21 cellular contexts compared by ENCODE assay signal in genomic region chr12:1324099-1324498, GRCh38.
A peak's percentile ranks its signal among the peaks of the same experiment; 100 is the strongest.
DNase-seq lines count a peak whose midpoint lies in the region; ATAC-seq and TF ChIP-seq lines count a peak whose summit lies in the region.
"Had no signal": no experiment of that assay in that cellular context is flagged by ENCODE, and none has a peak within 500 bp of the region (broad histone marks: within the 10 kb centered on the region; RNA-seq: fewer than 3 reads in every experiment).

No MANE protein-coding gene starts in this region.

- H3K4me1 Mint-ChIP-seq in CD14-positive monocyte (peaks cover 65% of the 10 kb centered on the region), endodermal cell (peaks cover 43% of the 10 kb centered on the region), nephron progenitor cell (peaks cover 8% of the 10 kb centered on the region)
- peaks cover 6% of the 10 kb centered on the region in 2 donors for H3K4me1 Mint-ChIP-seq in stimulated activated naive B cell treated with anti-CD40 and anti-IgM and Interleukin-4, amounts not matched to agents 10 μg/mL and 1 μg/mL and 100 μg/mL, for 72 hours
- H3K4me1 Mint-ChIP-seq in activated T-helper 1 cell treated with anti-CD3 and anti-CD28 coated beads, Interleukin-12 subunit alpha, Interleukin-12 subunit beta, Interleukin-2, Interleukin-4 antibody, amounts not matched to agents 30 ng/mL and 10 ng/mL and 1 ng/mL, durations not matched to agents 14 hours and 24 hours and 36 hours (ENCODE audit: low read depth) = peaks cover 10% of the 10 kb centered on the region
- H3K4me1 Mint-ChIP-seq in activated CD4-positive, alpha-beta T cell treated with anti-CD3 and anti-CD28 coated beads for 36 hours = peaks cover 27% of the 10 kb centered on the region

- H3K36me3 Mint-ChIP-seq in CD14-positive monocyte = peaks cover 2 to 3% of the 10 kb centered on the region in 2 donors
- H3K36me3 Mint-ChIP-seq in endodermal cell (ENCODE audit: low read depth) = peaks cover 11% of the 10 kb centered on the region
- H3K36me3 Mint-ChIP-seq in stimulated activated naive B cell treated with anti-CD40 and anti-IgM and Interleukin-4, amounts not matched to agents 10 μg/mL and 1 μg/mL and 100 μg/mL, for 72 hours = peaks cover 7 to 13% of the 10 kb centered on the region in 2 donors
- peaks cover 4% of the 10 kb centered on the region for H3K36me3 Mint-ChIP-seq in activated T-helper 1 cell treated with anti-CD3 and anti-CD28 coated beads, Interleukin-12 subunit alpha, Interleukin-12 subunit beta, Interleukin-2, Interleukin-4 antibody, amounts not matched to agents 30 ng/mL and 10 ng/mL and 1 ng/mL, durations not matched to agents 14 hours and 24 hours and 36 hours (ENCODE audit: low read depth)
- peaks cover 6% of the 10 kb centered on the region for H3K36me3 Mint-ChIP-seq in activated CD4-positive, alpha-beta T cell treated with anti-CD3 and anti-CD28 coated beads for 36 hours (ENCODE audit: low read depth)
- peaks cover 10% of the 10 kb centered on the region for H3K36me3 Mint-ChIP-seq in nephron progenitor cell (ENCODE audit: low read depth)

- H3K4me1 ChIP-seq in Panc1 (ENCODE audit: control insufficient read depth, insufficient read depth, low read length) (peaks cover 6% of the 10 kb centered on the region; the same call in 1 of the 2 replicates), endodermal cell (ENCODE audit: control insufficient read depth, insufficient read depth, low read length) (peaks cover 8% of the 10 kb centered on the region)

- in situ Hi-C loops in Panc1 (cut with HindIII; ENCODE audit: low pct_unique_long_range_greater_than_20kb, low sequenced_read_pairs) = no loop called here

- no peak for DNase-seq in CD14-positive monocyte (ENCODE audit: low spot score)
- no peak for DNase-seq in Panc1 (ENCODE audit: low read depth, low spot score)
- DNase-seq in endodermal cell = peak; percentile 65
- no peak for DNase-seq in stimulated activated naive B cell treated with anti-CD40 and anti-IgM and Interleukin-4, amounts not matched to agents 10 μg/mL and 1 μg/mL and 100 μg/mL, for 72 hours
- DNase-seq in activated T-helper 1 cell treated with anti-CD3 and anti-CD28 coated beads, Interleukin-12 subunit alpha, Interleukin-12 subunit beta, Interleukin-2, Interleukin-4 antibody, amounts not matched to agents 30 ng/mL and 10 ng/mL and 1 ng/mL, durations not matched to agents 14 hours and 24 hours and 36 hours (ENCODE audit: low spot score) = no peak
- DNase-seq in activated CD4-positive, alpha-beta T cell treated with anti-CD3 and anti-CD28 coated beads for 36 hours = no peak
- DNase-seq in nephron progenitor cell = no peak
- DNase-seq: 8988T; ACHN; BE2C; Calu3; CD4-positive, alpha-beta memory T cell; COR-L47; DMS53; DMS79 treated with DMSO at 0.1 percent for 48 hours; GF-D8; GOT3; H7; HCEC 1CT had no signal

- ATAC-seq in Panc1 = no peak
- ATAC-seq in stimulated activated naive B cell treated with anti-CD40 and anti-IgM and Interleukin-4, amounts not matched to agents 10 μg/mL and 1 μg/mL and 100 μg/mL, for 72 hours (replicated peaks) = no peak
- ATAC-seq in activated CD4-positive, alpha-beta T cell treated with anti-CD3 and anti-CD28 coated beads for 36 hours = no peak
- ATAC-seq: A549 had no signal

- CTCF ChIA-PET in Panc1 (lab: Charles Lee) = no interaction called here
- CTCF ChIA-PET in activated CD4-positive, alpha-beta T cell treated with anti-CD3 and anti-CD28 coated beads for 36 hours (lab: Charles Lee) = no interaction called here

- H3K9me3 Mint-ChIP-seq in CD14-positive monocyte = no peaks in the 10 kb centered on the region
- H3K9me3 Mint-ChIP-seq in endodermal cell = peaks cover 2% of the 10 kb centered on the region
- H3K9me3 Mint-ChIP-seq in stimulated activated naive B cell treated with anti-CD40 and anti-IgM and Interleukin-4, amounts not matched to agents 10 μg/mL and 1 μg/mL and 100 μg/mL, for 72 hours = no peaks in the 10 kb centered on the region
- H3K9me3 Mint-ChIP-seq in activated T-helper 1 cell treated with anti-CD3 and anti-CD28 coated beads, Interleukin-12 subunit alpha, Interleukin-12 subunit beta, Interleukin-2, Interleukin-4 antibody, amounts not matched to agents 30 ng/mL and 10 ng/mL and 1 ng/mL, durations not matched to agents 14 hours and 24 hours and 36 hours = no peaks in the 10 kb centered on the region
- no peaks in the 10 kb centered on the region for H3K9me3 Mint-ChIP-seq in activated CD4-positive, alpha-beta T cell treated with anti-CD3 and anti-CD28 coated beads for 36 hours (ENCODE audit: low read depth)
- H3K9me3 Mint-ChIP-seq in nephron progenitor cell = peaks cover 3% of the 10 kb centered on the region
- H3K9me3 Mint-ChIP-seq: CD4-positive, alpha-beta memory T cell had no signal

- H3K4me3 Mint-ChIP-seq in CD14-positive monocyte (no peak overlapping the region), endodermal cell (no peak overlapping the region), nephron progenitor cell (no peak overlapping the region)
- H3K4me3 Mint-ChIP-seq in stimulated activated naive B cell treated with anti-CD40 and anti-IgM and Interleukin-4, amounts not matched to agents 10 μg/mL and 1 μg/mL and 100 μg/mL, for 72 hours = no peak overlapping the region
- no peak overlapping the region for H3K4me3 Mint-ChIP-seq in activated T-helper 1 cell treated with anti-CD3 and anti-CD28 coated beads, Interleukin-12 subunit alpha, Interleukin-12 subunit beta, Interleukin-2, Interleukin-4 antibody, amounts not matched to agents 30 ng/mL and 10 ng/mL and 1 ng/mL, durations not matched to agents 14 hours and 24 hours and 36 hours
- H3K4me3 Mint-ChIP-seq in activated CD4-positive, alpha-beta T cell treated with anti-CD3 and anti-CD28 coated beads for 36 hours = no peak overlapping the region
- H3K4me3 Mint-ChIP-seq: CD4-positive, alpha-beta memory T cell had no signal

- H3K9ac ChIP-seq in endodermal cell (ENCODE audit: extremely low read depth, low read length, poor library complexity, severe bottlenecking) = no peak overlapping the region
- H3K9ac ChIP-seq: BLaER1 treated with 17β-estradiol and CSF1 and Interleukin-3, amounts not matched to agents 10 nM and 100 nM had no signal

- H3K9me3 ChIP-seq in Panc1 (ENCODE audit: control insufficient read depth, insufficient read depth, low read depth, low read length) (no peaks in the 10 kb centered on the region), endodermal cell (ENCODE audit: control insufficient read depth, low read length) (no peaks in the 10 kb centered on the region)
- H3K9me3 ChIP-seq: A549; BE2C; BLaER1 treated with 17β-estradiol and CSF1 and Interleukin-3, amounts not matched to agents 10 nM and 100 nM had no signal

- 56 to 59% methylated on average over 1 to 4 of the region's 4 CpGs for WGBS in endodermal cell (ENCODE audit: insufficient coverage in 1 of 2, insufficient read length in 1 of 2), 2 experiments

- intact Hi-C loops in CD14-positive monocyte (cut with micrococcal nuclease) = no loop called here
- intact Hi-C loops in Panc1 (cut with micrococcal nuclease; ENCODE audit: unreplicated experiment) = no loop called here
- intact Hi-C loops in activated T-helper 1 cell treated with anti-CD3 and anti-CD28 coated beads, Interleukin-12 subunit alpha, Interleukin-12 subunit beta, Interleukin-2, Interleukin-4 antibody, amounts not matched to agents 30 ng/mL and 10 ng/mL and 1 ng/mL, durations not matched to agents 14 hours and 24 hours and 36 hours (cut with micrococcal nuclease) = loop anchor here (10.0 kb wide), 1 partner anchor 99 kb away; no protein-coding TSS in a partner anchor
- intact Hi-C loops in activated CD4-positive, alpha-beta T cell treated with anti-CD3 and anti-CD28 coated beads for 36 hours (cut with DNase I, micrococcal nuclease) = no loop called here

- H3K4me3 ChIP-seq in Panc1 (ENCODE audit: low read depth in 2 of 2, low read length in 2 of 2) (no peak overlapping the region), endodermal cell (ENCODE audit: low read length) (no peak overlapping the region)
- H3K4me3 ChIP-seq: A549; BLaER1 treated with 17β-estradiol and CSF1 and Interleukin-3, amounts not matched to agents 10 nM and 100 nM had no signal

- H3K27me3 ChIP-seq in Panc1 (ENCODE audit: control insufficient read depth, insufficient read depth, low read length) (no peaks in the 10 kb centered on the region), endodermal cell (ENCODE audit: control insufficient read depth, insufficient read depth, low read length, poor library complexity, severe bottlenecking) (no peaks in the 10 kb centered on the region)
- H3K27me3 ChIP-seq: BE2C; BLaER1 treated with 17β-estradiol and CSF1 and Interleukin-3, amounts not matched to agents 10 nM and 100 nM had no signal

- H3K27ac Mint-ChIP-seq in CD14-positive monocyte (peak overlapping the region in 5 of 7 donors; percentile 45 to 94 (median 73)), endodermal cell (peak overlapping the region; percentile 49), nephron progenitor cell (no peak overlapping the region)
- peak overlapping the region; percentile 7 for H3K27ac Mint-ChIP-seq in stimulated activated naive B cell treated with anti-CD40 and anti-IgM and Interleukin-4, amounts not matched to agents 10 μg/mL and 1 μg/mL and 100 μg/mL, for 72 hours
- no peak overlapping the region for H3K27ac Mint-ChIP-seq in activated T-helper 1 cell treated with anti-CD3 and anti-CD28 coated beads, Interleukin-12 subunit alpha, Interleukin-12 subunit beta, Interleukin-2, Interleukin-4 antibody, amounts not matched to agents 30 ng/mL and 10 ng/mL and 1 ng/mL, durations not matched to agents 14 hours and 24 hours and 36 hours
- H3K27ac Mint-ChIP-seq in activated CD4-positive, alpha-beta T cell treated with anti-CD3 and anti-CD28 coated beads for 36 hours = no peak overlapping the region
- H3K27ac Mint-ChIP-seq: CD4-positive, alpha-beta memory T cell had no signal

- H3K27me3 Mint-ChIP-seq in CD14-positive monocyte (ENCODE audit: low read depth in 3 of 3) = no peaks in the 10 kb centered on the region
- no peaks in the 10 kb centered on the region for H3K27me3 Mint-ChIP-seq in endodermal cell (ENCODE audit: insufficient read depth)
- H3K27me3 Mint-ChIP-seq in stimulated activated naive B cell treated with anti-CD40 and anti-IgM and Interleukin-4, amounts not matched to agents 10 μg/mL and 1 μg/mL and 100 μg/mL, for 72 hours = no peaks in the 10 kb centered on the region
- peaks cover 2% of the 10 kb centered on the region for H3K27me3 Mint-ChIP-seq in activated T-helper 1 cell treated with anti-CD3 and anti-CD28 coated beads, Interleukin-12 subunit alpha, Interleukin-12 subunit beta, Interleukin-2, Interleukin-4 antibody, amounts not matched to agents 30 ng/mL and 10 ng/mL and 1 ng/mL, durations not matched to agents 14 hours and 24 hours and 36 hours (ENCODE audit: insufficient read depth)
- no peaks in the 10 kb centered on the region for H3K27me3 Mint-ChIP-seq in activated CD4-positive, alpha-beta T cell treated with anti-CD3 and anti-CD28 coated beads for 36 hours
- H3K27me3 Mint-ChIP-seq in nephron progenitor cell (ENCODE audit: low read depth, poor library complexity) = no peaks in the 10 kb centered on the region
- H3K27me3 Mint-ChIP-seq: CD4-positive, alpha-beta memory T cell had no signal

- H3K36me3 ChIP-seq in Panc1 (ENCODE audit: control insufficient read depth, insufficient read depth, low read length) = no peaks in the 10 kb centered on the region; the same call in 1 of the 2 replicates
- H3K36me3 ChIP-seq in endodermal cell (ENCODE audit: control insufficient read depth, insufficient read depth, low read length) = no peaks in the 10 kb centered on the region
- H3K36me3 ChIP-seq: BE2C had no signal

- TF ChIP-seq CTCF in CD14-positive monocyte (IDR thresholded peaks at IDR 0.05) = no peak
- TF ChIP-seq CTCF in Panc1 (IDR thresholded peaks at IDR 0.05) = no peak
- TF ChIP-seq CTCF in endodermal cell (conservative IDR thresholded peaks at IDR 0.05) = no peak
- TF ChIP-seq CTCF in nephron progenitor cell (IDR thresholded peaks at IDR 0.05) = no peak

- no TSS peak for BruUV-seq in Panc1 (replicated peaks; lab: Mats Ljungman, UMichigan)

- H3K27ac ChIP-seq in Panc1 (ENCODE audit: low read length) (peak overlapping the region; percentile 66), endodermal cell (ENCODE audit: low read depth, low read length) (no peak overlapping the region)
- H3K27ac ChIP-seq: A549; BLaER1 treated with 17β-estradiol and CSF1 and Interleukin-3, amounts not matched to agents 10 nM and 100 nM had no signal

- POLR2A ChIA-PET in Panc1 (lab: Charles Lee) = no interaction called here
- POLR2A ChIA-PET in activated CD4-positive, alpha-beta T cell treated with anti-CD3 and anti-CD28 coated beads for 36 hours (lab: Charles Lee) = no interaction called here

Comparison
In these comparisons a context has a peak if more than half of its experiments do, and no peak if none do; other contexts are left out.
1. H3K27ac Mint-ChIP-seq: peak in CD14-positive monocyte (5 of 7), endodermal cell (single experiment) and stimulated activated naive B cell treated with anti-CD40 and anti-IgM and Interleukin-4, amounts not matched to agents 10 μg/mL and 1 μg/mL and 100 μg/mL, for 72 hours (single experiment); none in activated T-helper 1 cell treated with anti-CD3 and anti-CD28 coated beads, Interleukin-12 subunit alpha, Interleukin-12 subunit beta, Interleukin-2, Interleukin-4 antibody, amounts not matched to agents 30 ng/mL and 10 ng/mL and 1 ng/mL, durations not matched to agents 14 hours and 24 hours and 36 hours (single experiment), activated CD4-positive, alpha-beta T cell treated with anti-CD3 and anti-CD28 coated beads for 36 hours (single experiment) and nephron progenitor cell (single experiment).